19 cellular contexts compared by ENCODE assay signal in genomic region chr1:6094246-6094645, GRCh38. TPM values are rescaled to one million over a fixed set of nuclear protein-coding genes. Genes with fewer than 3 reads are reported as not detected.
A peak's percentile ranks its signal among the peaks of the same experiment; 100 is the strongest.
DNase-seq lines count a peak whose midpoint lies in the region; ATAC-seq and TF ChIP-seq lines count a peak whose summit lies in the region.
"Had no signal": no experiment of that assay in that cellular context is flagged by ENCODE, and none has a peak within 500 bp of the region (broad histone marks: within the 10 kb centered on the region; RNA-seq: fewer than 3 reads in every experiment).

No MANE protein-coding gene starts in this region.

- H3K4me1 ChIP-seq in left ventricle myocardium inferior (peaks cover 15% of the 10 kb centered on the region), RWPE2 (ENCODE audit: insufficient read depth, poor library complexity, severe bottlenecking) (no peaks in the 10 kb centered on the region), Peyer's patch (no peaks in the 10 kb centered on the region)

- peak overlapping the region; percentile 29 for H3K27ac Mint-ChIP-seq in stimulated activated effector memory CD8-positive, alpha-beta T cell treated with anti-CD3 and anti-CD28 coated beads, Interleukin-12 subunit alpha, Interleukin-12 subunit beta, amount 100 ng/mL, for 72 hours
- H3K27ac Mint-ChIP-seq: CD4-positive, CD25-positive, alpha-beta regulatory T cell had no signal

- H3K4me3 ChIP-seq in left ventricle myocardium inferior (no peak overlapping the region), RWPE2 (ENCODE audit: severe bottlenecking) (no peak overlapping the region), WERI-Rb-1 (ENCODE audit: low read depth, low read length) (no peak overlapping the region), Peyer's patch (no peak overlapping the region)

- peaks cover 93% of the 10 kb centered on the region for H3K36me3 Mint-ChIP-seq in stimulated activated effector memory CD8-positive, alpha-beta T cell treated with anti-CD3 and anti-CD28 coated beads, Interleukin-12 subunit alpha, Interleukin-12 subunit beta, amount 100 ng/mL, for 72 hours

- ATAC-seq in Right ventricle myocardium inferior (no peak), RWPE2 (ENCODE audit: low read depth) (no peak), HG02973 (IDR thresholded peaks at IDR 0.05; ENCODE audit: unreplicated experiment) (no peak)
- no peak for ATAC-seq in stimulated activated effector memory CD8-positive, alpha-beta T cell treated with anti-CD3 and anti-CD28 coated beads, Interleukin-12 subunit alpha, Interleukin-12 subunit beta, amount 100 ng/mL, for 72 hours
- ATAC-seq: HCT116, Panc1 had no signal

- H3K27me3 ChIP-seq in left ventricle myocardium inferior (ENCODE audit: low read depth) = no peaks in the 10 kb centered on the region
- no peaks in the 10 kb centered on the region for H3K27me3 ChIP-seq in RWPE2 (ENCODE audit: insufficient read depth, poor library complexity, severe bottlenecking)
- H3K27me3 ChIP-seq in WERI-Rb-1 (ENCODE audit: insufficient read depth, low read depth, severe bottlenecking) = no peaks in the 10 kb centered on the region
- H3K27me3 ChIP-seq in Peyer's patch = no peaks in the 10 kb centered on the region

- intact Hi-C loops in Right ventricle myocardium inferior (cut with DNase I) (no loop called here), left ventricle myocardium inferior (cut with micrococcal nuclease) (no loop called here)

- TF ChIP-seq POLR2A in Peyer's patch (IDR thresholded peaks at IDR 0.05) = no peak

- H3K27ac ChIP-seq in left ventricle myocardium inferior (replicated peaks) (no peak overlapping the region), RWPE2 (ENCODE audit: poor library complexity, severe bottlenecking) (no peak overlapping the region), WERI-Rb-1 (peak overlapping the region; percentile 55), Peyer's patch (no peak overlapping the region)
- H3K27ac ChIP-seq: KMS-11 had no signal

- H3K9me3 ChIP-seq in left ventricle myocardium inferior (replicated peaks) (no peaks in the 10 kb centered on the region), RWPE2 (ENCODE audit: severe bottlenecking) (no peaks in the 10 kb centered on the region), WERI-Rb-1 (ENCODE audit: severe bottlenecking) (no peaks in the 10 kb centered on the region), Peyer's patch (no peaks in the 10 kb centered on the region)

- H3K9me3 Mint-ChIP-seq in stimulated activated effector memory CD8-positive, alpha-beta T cell treated with anti-CD3 and anti-CD28 coated beads, Interleukin-12 subunit alpha, Interleukin-12 subunit beta, amount 100 ng/mL, for 72 hours = no peaks in the 10 kb centered on the region
- H3K9me3 Mint-ChIP-seq: CD4-positive, CD25-positive, alpha-beta regulatory T cell had no signal

- no peak for TF ChIP-seq CTCF in left ventricle myocardium inferior (IDR thresholded peaks at IDR 0.05; ENCODE audit: borderline replicate concordance)
- no peak for TF ChIP-seq CTCF in RWPE2 (IDR thresholded peaks at IDR 0.05; ENCODE audit: poor library complexity, severe bottlenecking)
- TF ChIP-seq CTCF in WERI-Rb-1 (IDR thresholded peaks at IDR 0.05; ENCODE audit: low read depth, low read length) = no peak
- no peak for TF ChIP-seq CTCF in Peyer's patch (IDR thresholded peaks at IDR 0.05)

- DNase-seq in Right ventricle myocardium inferior (ENCODE audit: missing footprints) (peak; percentile 27), left ventricle myocardium inferior (no peak), RWPE2 (ENCODE audit: low spot score) (peak; percentile 60), WERI-Rb-1 (no peak), Peyer's patch (no peak)
- no peak for DNase-seq in stimulated activated effector memory CD8-positive, alpha-beta T cell treated with anti-CD3 and anti-CD28 coated beads, Interleukin-12 subunit alpha, Interleukin-12 subunit beta, amount 100 ng/mL, for 72 hours (ENCODE audit: low spot score in 2 of 2)
- DNase-seq: CD4-positive, CD25-positive, alpha-beta regulatory T cell; EL; GF-D8; NCI-H1092 treated with DMSO at 0.1 percent for 48 hours; NCI-H1436 treated with DMSO at 0.1 percent for 48 hours; NCI-H1930; NCI-H2227 treated with DMSO at 0.1 percent for 48 hours; NCI-H510A treated with DMSO at 0.1 percent for 48 hours; NCI-H748 treated with DMSO at 0.1 percent for 48 hours had no signal

- H3K4me1 Mint-ChIP-seq in stimulated activated effector memory CD8-positive, alpha-beta T cell treated with anti-CD3 and anti-CD28 coated beads, Interleukin-12 subunit alpha, Interleukin-12 subunit beta, amount 100 ng/mL, for 72 hours = peaks cover 8% of the 10 kb centered on the region

- H3K4me3 Mint-ChIP-seq in stimulated activated effector memory CD8-positive, alpha-beta T cell treated with anti-CD3 and anti-CD28 coated beads, Interleukin-12 subunit alpha, Interleukin-12 subunit beta, amount 100 ng/mL, for 72 hours = no peak overlapping the region

- H3K36me3 ChIP-seq in left ventricle myocardium inferior (no peaks in the 10 kb centered on the region), RWPE2 (ENCODE audit: low read depth) (no peaks in the 10 kb centered on the region), WERI-Rb-1 (peaks cover 3% of the 10 kb centered on the region), Peyer's patch (no peaks in the 10 kb centered on the region)

RNA-seq across cellular contexts. Expression of gene KCNAB2, which starts 48.6 kb away (rescaled TPM):
- total RNA-seq in Right ventricle myocardium inferior = 21.0 TPM
- total RNA-seq in left ventricle myocardium inferior = 31.0 TPM
- total RNA-seq in Peyer's patch = 10 to 100 TPM in 2 of 4 donors, 1 to 10 TPM in 2; 5.4 to 26.4 (median 10.1) TPM

Comparison
In these comparisons a context has a peak if more than half of its experiments do, and no peak if none do; other contexts are left out.
1. DNase-seq: peak in Right ventricle myocardium inferior (single experiment) and RWPE2 (single experiment); none in left ventricle myocardium inferior (single experiment), WERI-Rb-1 (single experiment), stimulated activated effector memory CD8-positive, alpha-beta T cell treated with anti-CD3 and anti-CD28 coated beads, Interleukin-12 subunit alpha, Interleukin-12 subunit beta, amount 100 ng/mL, for 72 hours (0 of 2) and Peyer's patch (0 of 3).